8 cellular contexts compared by ENCODE assay signal in the genomic region with DNA sequence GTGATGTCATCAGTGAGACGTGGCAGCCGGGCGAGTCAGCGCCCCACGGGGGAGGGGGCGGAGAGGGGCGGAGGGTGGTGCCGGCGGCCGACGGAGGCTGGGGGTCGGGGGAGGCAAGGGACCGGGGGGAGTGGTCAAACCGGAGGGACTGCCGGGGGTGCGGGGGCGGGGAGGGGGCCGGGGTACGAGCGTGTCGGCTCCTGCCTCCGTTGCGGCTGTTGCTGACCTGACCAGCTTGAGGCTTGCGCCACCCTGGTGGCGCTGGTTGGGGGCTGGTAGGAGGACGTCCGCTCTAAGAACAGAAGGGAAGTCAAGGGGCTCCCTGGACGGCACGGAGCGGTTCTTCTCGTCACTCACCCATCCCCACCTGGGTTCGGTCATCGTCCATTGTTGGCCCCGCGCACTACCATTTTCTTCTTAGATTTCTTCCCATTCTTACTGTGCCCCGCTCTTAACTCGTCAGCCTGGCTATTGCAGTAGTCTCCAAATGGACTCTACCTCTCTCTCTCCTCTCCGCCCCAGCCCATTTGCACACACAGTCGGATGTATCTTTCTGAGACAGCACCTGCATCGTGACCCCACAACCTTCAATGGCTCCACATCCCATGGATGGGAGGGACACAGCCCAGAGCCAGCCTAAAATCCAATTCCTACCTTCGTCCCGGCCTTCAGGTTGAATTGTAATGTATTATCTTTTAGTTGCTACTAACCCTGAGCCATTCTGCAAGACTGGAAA. TPM values are rescaled to one million over a fixed set of nuclear protein-coding genes. Genes with fewer than 3 reads are reported as not detected.
DNase-seq lines count a peak whose midpoint lies in the region; ATAC-seq, FAIRE-seq and TF ChIP-seq lines count a peak whose summit lies in the region.

No MANE protein-coding gene starts in this region.

- H3K9me3 Mint-ChIP-seq in nephron progenitor cell: no peaks in the 10 kb centered on the region

- DNase-seq in SHP77 treated with DMSO at 0.1 percent for 48 hours (lab: John Stamatoyannopoulos, UW): peak; percentile 57
- DNase-seq in endothelial cell of umbilical vein (ENCODE audit: low read depth, low spot score): no peak
- no peak for DNase-seq in nephron progenitor cell
- no peak for DNase-seq in NCI-H1694 treated with DMSO at 0.1 percent for 48 hours (lab: John Stamatoyannopoulos, UW)
- no peak for DNase-seq in stimulated activated CD4-positive, alpha-beta T cell treated with anti-CD3 and anti-CD28 coated beads, Interleukin-2, amount 100 ng/mL, for 48 hours

- H3K4me3 ChIP-seq in BLaER1 (peak overlapping the region; percentile 86), endothelial cell of umbilical vein (replicated peaks in 1 of 3; ENCODE audit: insufficient read depth in 1 of 3, low read depth in 1 of 3, low read length in 3 of 3) (peak overlapping the region; percentile 26 to 67 (median 54))

- peaks cover 42% of the 10 kb centered on the region for H3K4me1 Mint-ChIP-seq in nephron progenitor cell

- H3K36me3 ChIP-seq in BLaER1 (no peaks in the 10 kb centered on the region), endothelial cell of umbilical vein (ENCODE audit: control insufficient read depth in 2 of 2, extremely low read depth in 1 of 2, insufficient read depth in 2 of 2, low read length in 2 of 2) (no peaks in the 10 kb centered on the region)

- peak; percentile 19 for ATAC-seq in HG03108 (IDR thresholded peaks at IDR 0.05; ENCODE audit: unreplicated experiment)

- intact Hi-C loops in endothelial cell of umbilical vein (cut with micrococcal nuclease): loop anchor here (1.0 to 5.0 kb wide), 7 partner anchors 49 to 447 kb away; partner anchors contain the start of genes ACTR2 and SPRED2

- peak overlapping the region; percentile 73; the same call in 1 of the 2 replicates for H3K9ac ChIP-seq in BLaER1
- H3K9ac ChIP-seq in endothelial cell of umbilical vein (replicated peaks; ENCODE audit: extremely low read depth, insufficient read depth, low read length): peak overlapping the region; percentile 68

- H2AFZ ChIP-seq in endothelial cell of umbilical vein (ENCODE audit: low read depth, low read length): peak overlapping the region; percentile 83

- H3K4me2 ChIP-seq in BLaER1 (peak overlapping the region; percentile 79), endothelial cell of umbilical vein (ENCODE audit: insufficient read depth, low read length) (peak overlapping the region; percentile 67)

- peaks cover 3% of the 10 kb centered on the region for H3K27me3 Mint-ChIP-seq in nephron progenitor cell (ENCODE audit: low read depth, poor library complexity)

- CTCF ChIA-PET in endothelial cell of umbilical vein (lab: Charles Lee): interaction anchor here (0.5 to 1.9 kb wide), 14 partner anchors 18 to 97 kb away, joined by 3 to 14 read pairs (median 5); no protein-coding TSS in a partner anchor

- in situ Hi-C loops in GM18951 (cut with MboI; ENCODE audit: low sequenced_read_pairs, unreplicated experiment): no loop called here

- H3K36me3 Mint-ChIP-seq in nephron progenitor cell (ENCODE audit: low read depth): peaks cover 6% of the 10 kb centered on the region

- H3K9me3 ChIP-seq in BLaER1: no peaks in the 10 kb centered on the region
- H3K9me3 ChIP-seq in endothelial cell of umbilical vein (replicated peaks; ENCODE audit: control insufficient read depth, insufficient read depth, low read length): no peaks in the 10 kb centered on the region

- peak overlapping the region; percentile 94 for H3K27ac Mint-ChIP-seq in nephron progenitor cell

- H3K4me3 Mint-ChIP-seq in nephron progenitor cell: peak overlapping the region; percentile 97

- TF ChIP-seq POLR2A in GM18951 (IDR thresholded peaks at IDR 0.05; ENCODE audit: extremely low read depth, insufficient read depth, insufficient read length): peak; percentile 50
- TF ChIP-seq POLR2A in endothelial cell of umbilical vein (IDR thresholded peaks at IDR 0.05; ENCODE audit: low read depth, low read length): peak; percentile 71

- no peak for FAIRE-seq in endothelial cell of umbilical vein (lab: Jason Lieb, UNC)

- peaks cover 41% of the 10 kb centered on the region for H4K20me1 ChIP-seq in BLaER1
- H4K20me1 ChIP-seq in endothelial cell of umbilical vein (replicated peaks; ENCODE audit: control insufficient read depth, extremely low read depth, insufficient read depth, low read length): peaks cover 19% of the 10 kb centered on the region

- H3K27ac ChIP-seq in BLaER1: peak overlapping the region; percentile 64; the same call in 1 of the 2 replicates
- H3K27ac ChIP-seq in endothelial cell of umbilical vein (ENCODE audit: insufficient read depth, low read depth, low read length): peak overlapping the region; percentile 74

- peaks cover 43% of the 10 kb centered on the region for H3K79me2 ChIP-seq in endothelial cell of umbilical vein (ENCODE audit: control insufficient read depth, insufficient read depth, low read length)

- H3K9me1 ChIP-seq in endothelial cell of umbilical vein (replicated peaks; ENCODE audit: control insufficient read depth, extremely low read depth, insufficient read depth, low read length): no peaks in the 10 kb centered on the region

- no TSS peak for BruUV-seq in endothelial cell of umbilical vein (replicated peaks; lab: Mats Ljungman, UMichigan)

- dilution Hi-C loops in endothelial cell of umbilical vein (cut with MboI; ENCODE audit: extremely low pct_ligation_motif_present, low sequenced_read_pairs): no loop called here

- H3K4me1 ChIP-seq in BLaER1: peaks cover 35% of the 10 kb centered on the region
- H3K4me1 ChIP-seq in endothelial cell of umbilical vein (ENCODE audit: control insufficient read depth, extremely low read depth, insufficient read depth, low read length): peaks cover 31% of the 10 kb centered on the region

- H3K27me3 ChIP-seq in BLaER1 (no peaks in the 10 kb centered on the region), endothelial cell of umbilical vein (ENCODE audit: control insufficient read depth in 2 of 2, insufficient read depth in 2 of 2, low read length in 2 of 2) (no peaks in the 10 kb centered on the region)

- TF ChIP-seq CTCF in endothelial cell of umbilical vein (IDR thresholded peaks at IDR 0.05; ENCODE audit: extremely low read depth in 1 of 2, insufficient read depth in 1 of 2, low read depth in 1 of 2, low read length in 2 of 2) (no peak), nephron progenitor cell (IDR thresholded peaks at IDR 0.05) (no peak)

- POLR2A ChIA-PET in endothelial cell of umbilical vein (lab: Charles Lee): interaction anchor here (0.6 to 1.8 kb wide), 10 partner anchors 10 to 475 kb away, joined by 3 to 10 read pairs (median 5); partner anchors contain the start of genes ACTR2 and CEP68

TF ChIP-seq in endothelial cell of umbilical vein, 7 proteins besides CTCF, POLR2A, EP300 and RAD21:
- TF ChIP-seq MAX (IDR thresholded peaks at IDR 0.05; ENCODE audit: insufficient read depth, insufficient read length) (no peak), POLR2AphosphoS5 (IDR thresholded peaks at IDR 0.05; ENCODE audit: insufficient read depth, low read depth, low read length) (peak; percentile 41), MYC (IDR thresholded peaks at IDR 0.05; ENCODE audit: low read depth, low read length) (no peak)

RNA-seq across cellular contexts. Expression of gene RAB1A, which starts 0.7 kb away (rescaled TPM):
- total RNA-seq in endothelial cell of umbilical vein: 170 and 176 TPM in 2 replicates
- polyA plus RNA-seq in endothelial cell of umbilical vein: 87.9 and 121 TPM in 2 replicates
- polyA plus RNA-seq in endothelial cell of umbilical vein (2011; cell fraction: cytosol; rRNA removed): 146 and 156 TPM in 2 replicates
- 56.9 and 61.2 TPM in 2 replicates for polyA plus RNA-seq in endothelial cell of umbilical vein (2011; cell fraction: nucleus; rRNA removed)
- 240 and 279 TPM in 2 replicates for polyA plus RNA-seq in endothelial cell of umbilical vein (2012)
- 64.0 and 108 TPM in 2 replicates for polyA minus RNA-seq in endothelial cell of umbilical vein
- 33.6 TPM for polyA minus RNA-seq in endothelial cell of umbilical vein (2011; cell fraction: cytosol; rRNA and poly(A)+ RNA removed)
- 40.2 and 52.6 TPM in 2 replicates for polyA minus RNA-seq in endothelial cell of umbilical vein (2011; cell fraction: nucleus; rRNA and poly(A)+ RNA removed)
